9 cellular contexts compared by ENCODE assay signal in genomic region chr22:19927696-19928095, GRCh38.
"Had no signal": no experiment of that assay in that cellular context is flagged by ENCODE, and none has a peak within 500 bp of the region (broad histone marks: within the 10 kb centered on the region; RNA-seq: fewer than 3 reads in every experiment).

No MANE protein-coding gene starts in this region.

- H3K9me3 Mint-ChIP-seq: IgD-negative memory B cell had no signal

- H3K27ac Mint-ChIP-seq: IgD-negative memory B cell had no signal

- H3K9me3 ChIP-seq: HAP-1 had no signal

- H3K27ac ChIP-seq: GM23248, HL-60 had no signal

- H3K36me3 ChIP-seq: HAP-1 had no signal

- H3K4me1 ChIP-seq: HAP-1 had no signal

- FAIRE-seq: HepG2 had no signal

- H2AFZ ChIP-seq: GM23248 had no signal

- H3K4me3 Mint-ChIP-seq: IgD-negative memory B cell had no signal

- H3K27me3 Mint-ChIP-seq: IgD-negative memory B cell had no signal

- H3K9ac ChIP-seq: GM23248 had no signal

- ATAC-seq: HCT116, HepG2 had no signal

- H3K4me1 Mint-ChIP-seq: IgD-negative memory B cell had no signal

- H3K4me3 ChIP-seq: GM23248, HAP-1 had no signal

- DNase-seq: GM23248, GOT3, H7, KG1 had no signal
